In the genomic region with DNA sequence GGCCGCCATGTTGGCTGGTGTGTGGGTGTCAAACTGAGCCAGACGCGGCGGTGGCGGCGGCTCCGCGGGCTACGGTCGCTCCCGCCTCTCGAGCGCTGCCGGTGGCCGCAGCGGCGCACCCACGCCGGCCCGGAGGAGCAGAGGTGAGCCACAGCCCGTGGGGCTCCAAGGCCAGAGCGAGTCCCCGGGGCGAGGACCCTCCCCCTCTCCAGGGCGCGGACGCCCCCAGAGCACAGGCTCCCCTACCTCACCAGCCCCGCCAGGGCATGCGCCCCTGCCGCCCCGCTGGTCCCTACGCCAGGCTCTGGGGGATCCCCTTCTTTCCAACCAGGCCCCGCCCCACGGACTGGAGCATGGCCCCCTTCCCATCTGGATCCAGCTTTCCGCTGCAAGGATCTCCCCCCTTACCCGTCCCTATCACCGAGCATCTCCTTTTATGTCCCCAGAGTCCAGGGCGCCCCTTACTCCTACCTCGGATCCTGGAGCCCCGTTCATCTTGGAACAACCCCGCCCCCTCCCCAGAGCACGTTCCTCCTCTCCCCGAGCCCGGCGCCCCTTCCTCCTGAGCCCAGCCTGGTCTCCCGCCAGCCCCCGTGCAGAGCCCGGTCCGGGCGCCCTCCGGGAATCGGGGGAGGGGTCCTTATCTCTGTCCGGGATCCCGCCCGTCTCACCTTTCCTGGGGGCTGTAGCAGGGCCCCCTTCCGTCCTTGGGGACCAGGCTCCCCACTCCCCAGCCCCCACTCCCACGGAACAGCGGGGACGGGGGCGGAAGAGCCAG, we compare ENCODE assay signal across 8 cellular contexts. TPM values are rescaled to one million over a fixed set of nuclear protein-coding genes. Genes with fewer than 3 reads are reported as not detected.
DNase-seq lines count a peak whose midpoint lies in the region; ATAC-seq and TF ChIP-seq lines count a peak whose summit lies in the region.

No MANE protein-coding gene starts in this region.

- H3K4me1 ChIP-seq in HEK293 (ENCODE audit: control insufficient read depth, insufficient read depth, low read length) (no peaks in the 10 kb centered on the region; the same call in 1 of the 2 replicates), NT2/D1 (ENCODE audit: insufficient read depth, insufficient read length) (peaks cover 2% of the 10 kb centered on the region), ascending aorta (peaks cover 0 to 10% of the 10 kb centered on the region in 2 donors)

- CTCF ChIA-PET in HEK293 (lab: Yijun Ruan, JAX) = interaction anchor here (0.5 to 1.5 kb wide), 3 partner anchors 17 to 56 kb away, joined by 3 to 5 read pairs (median 5); no protein-coding TSS in a partner anchor

- TF ChIP-seq CTCF in GM12875 (IDR thresholded peaks at IDR 0.05; ENCODE audit: borderline replicate concordance, insufficient read depth, low read depth, low read length) = no peak
- TF ChIP-seq CTCF in HEK293 (tag by site-specific recombination; IDR thresholded peaks at IDR 0.05) = peak; percentile 76
- peak in 2 of 3 experiments; percentile 21 to 23 for TF ChIP-seq CTCF in ascending aorta (IDR thresholded peaks at IDR 0.05)

- H3K27me3 ChIP-seq in NT2/D1 (ENCODE audit: insufficient read depth, insufficient read length) (no peaks in the 10 kb centered on the region), ascending aorta (no peaks in the 10 kb centered on the region)

- H3K36me3 ChIP-seq in HEK293 (ENCODE audit: control insufficient read depth in 2 of 2, insufficient read depth in 1 of 2, low read length in 2 of 2) (peaks cover 0 to 7% of the 10 kb centered on the region in 2 experiments; a peak in 2 of 3 replicates), NT2/D1 (ENCODE audit: insufficient read depth, insufficient read length, low read length) (peaks cover 8% of the 10 kb centered on the region), ascending aorta (no peaks in the 10 kb centered on the region)

- no peak for ATAC-seq in HG03378 (IDR thresholded peaks at IDR 0.05; ENCODE audit: unreplicated experiment)
- ATAC-seq in GM18873 (IDR thresholded peaks at IDR 0.05; ENCODE audit: low FRiP score, unreplicated experiment) = no peak

- DNase-seq in NT2/D1 (ENCODE audit: low read depth, low spot score) = no peak
- no peak for DNase-seq in ascending aorta (ENCODE audit: low spot score in 2 of 2)
- peak; percentile 27 for DNase-seq in stimulated activated CD4-positive, alpha-beta T cell treated with anti-CD3 and anti-CD28 coated beads, Interleukin-12 subunit alpha, Interleukin-12 subunit beta, amount 100 ng/mL, for 4 hours

- H3K4me3 ChIP-seq in GM12875 (ENCODE audit: low read depth, low read length) (peak overlapping the region; percentile 97), HEK293 (ENCODE audit: low read depth, low read length) (peak overlapping the region; percentile 99), NT2/D1 (ENCODE audit: insufficient read length, low read depth) (peak overlapping the region; percentile 84), ascending aorta (peak overlapping the region; percentile 81 to 87), iPS-18c (ENCODE audit: insufficient read depth, low read depth, low read length) (peak overlapping the region; percentile 94)

- peak overlapping the region; percentile 89 for H3K9ac ChIP-seq in NT2/D1 (ENCODE audit: insufficient read length, low read depth)

- H3K27ac ChIP-seq in HEK293 (ENCODE audit: extremely low read depth, low read depth, low read length) (peak overlapping the region; percentile 82), ascending aorta (peak overlapping the region; percentile 75 to 85)

- POLR2A ChIA-PET in HEK293 (lab: Yijun Ruan, JAX) = interaction anchor here (1.7 kb wide), 1 partner anchor 141 kb away, joined by 4 read pairs; the partner anchor contains the start of gene MAPK7

- intact Hi-C loops in ascending aorta (cut with DNase I) = no loop called here

- H3K9me3 ChIP-seq in HEK293 (ENCODE audit: control insufficient read depth, insufficient read depth, low read depth, low read length) = no peaks in the 10 kb centered on the region
- no peaks in the 10 kb centered on the region for H3K9me3 ChIP-seq in NT2/D1 (ENCODE audit: insufficient read depth, low read length)
- H3K9me3 ChIP-seq in ascending aorta = no peaks in the 10 kb centered on the region
- H3K9me3 ChIP-seq in iPS-18c (ENCODE audit: control insufficient read depth, insufficient read depth, low read length) = no peaks in the 10 kb centered on the region

TF ChIP-seq in HEK293, 187 proteins besides CTCF, POLR2A, EP300 and RAD21 (continues in another document):
- no peak for TF ChIP-seq ZNF211 (tag by site-specific recombination; IDR thresholded peaks at IDR 0.05; ENCODE audit: low read depth)
- TF ChIP-seq ZNF366 (tag by site-specific recombination; conservative IDR thresholded peaks at IDR 0.05) = no peak
- no peak for TF ChIP-seq ZNF404 (tag by site-specific recombination; IDR thresholded peaks at IDR 0.05)
- no peak for TF ChIP-seq ZNF791 (tag by site-specific recombination; IDR thresholded peaks at IDR 0.05)
- no peak; the same call in 1 of the 2 replicates for TF ChIP-seq ZNF76 (tag by site-specific recombination; IDR thresholded peaks at IDR 0.05; ENCODE audit: borderline replicate concordance, low read depth)
- TF ChIP-seq ZFHX2 (tag by site-specific recombination; conservative IDR thresholded peaks at IDR 0.05) = peak; percentile 84
- peak; percentile 40; the same call in 1 of the 2 replicates for TF ChIP-seq KLF10 (tag by site-specific recombination; IDR thresholded peaks at IDR 0.05)
- TF ChIP-seq, protein P1, sequence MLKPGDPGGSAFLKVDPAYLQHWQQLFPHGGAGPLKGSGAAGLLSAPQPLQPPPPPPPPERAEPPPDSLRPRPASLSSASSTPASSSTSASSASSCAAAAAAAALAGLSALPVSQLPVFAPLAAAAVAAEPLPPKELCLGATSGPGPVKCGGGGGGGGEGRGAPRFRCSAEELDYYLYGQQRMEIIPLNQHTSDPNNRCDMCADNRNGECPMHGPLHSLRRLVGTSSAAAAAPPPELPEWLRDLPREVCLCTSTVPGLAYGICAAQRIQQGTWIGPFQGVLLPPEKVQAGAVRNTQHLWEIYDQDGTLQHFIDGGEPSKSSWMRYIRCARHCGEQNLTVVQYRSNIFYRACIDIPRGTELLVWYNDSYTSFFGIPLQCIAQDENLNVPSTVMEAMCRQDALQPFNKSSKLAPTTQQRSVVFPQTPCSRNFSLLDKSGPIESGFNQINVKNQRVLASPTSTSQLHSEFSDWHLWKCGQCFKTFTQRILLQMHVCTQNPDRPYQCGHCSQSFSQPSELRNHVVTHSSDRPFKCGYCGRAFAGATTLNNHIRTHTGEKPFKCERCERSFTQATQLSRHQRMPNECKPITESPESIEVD (tag by site-specific recombination; IDR thresholded peaks at IDR 0.05) = no peak
- TF ChIP-seq, protein P2, sequence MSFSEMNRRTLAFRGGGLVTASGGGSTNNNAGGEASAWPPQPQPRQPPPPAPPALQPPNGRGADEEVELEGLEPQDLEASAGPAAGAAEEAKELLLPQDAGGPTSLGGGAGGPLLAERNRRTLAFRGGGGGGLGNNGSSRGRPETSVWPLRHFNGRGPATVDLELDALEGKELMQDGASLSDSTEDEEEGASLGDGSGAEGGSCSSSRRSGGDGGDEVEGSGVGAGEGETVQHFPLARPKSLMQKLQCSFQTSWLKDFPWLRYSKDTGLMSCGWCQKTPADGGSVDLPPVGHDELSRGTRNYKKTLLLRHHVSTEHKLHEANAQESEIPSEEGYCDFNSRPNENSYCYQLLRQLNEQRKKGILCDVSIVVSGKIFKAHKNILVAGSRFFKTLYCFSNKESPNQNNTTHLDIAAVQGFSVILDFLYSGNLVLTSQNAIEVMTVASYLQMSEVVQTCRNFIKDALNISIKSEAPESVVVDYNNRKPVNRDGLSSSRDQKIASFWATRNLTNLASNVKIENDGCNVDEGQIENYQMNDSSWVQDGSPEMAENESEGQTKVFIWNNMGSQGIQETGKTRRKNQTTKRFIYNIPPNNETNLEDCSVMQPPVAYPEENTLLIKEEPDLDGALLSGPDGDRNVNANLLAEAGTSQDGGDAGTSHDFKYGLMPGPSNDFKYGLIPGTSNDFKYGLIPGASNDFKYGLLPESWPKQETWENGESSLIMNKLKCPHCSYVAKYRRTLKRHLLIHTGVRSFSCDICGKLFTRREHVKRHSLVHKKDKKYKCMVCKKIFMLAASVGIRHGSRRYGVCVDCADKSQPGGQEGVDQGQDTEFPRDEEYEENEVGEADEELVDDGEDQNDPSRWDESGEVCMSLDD (tag by site-specific recombination; IDR thresholded peaks at IDR 0.05) = peak; percentile 94
- no peak for TF ChIP-seq ZNF239 (tag by site-specific recombination; IDR thresholded peaks at IDR 0.05)
- TF ChIP-seq ZNF391 (tag by site-specific recombination; IDR thresholded peaks at IDR 0.05; ENCODE audit: borderline replicate concordance, low read depth) = peak; percentile 32; the same call in 1 of the 2 replicates
- TF ChIP-seq YY1 (tag by site-specific recombination; IDR thresholded peaks at IDR 0.05) = peak; percentile 52; the same call in 1 of the 2 replicates
- TF ChIP-seq, protein P3, sequence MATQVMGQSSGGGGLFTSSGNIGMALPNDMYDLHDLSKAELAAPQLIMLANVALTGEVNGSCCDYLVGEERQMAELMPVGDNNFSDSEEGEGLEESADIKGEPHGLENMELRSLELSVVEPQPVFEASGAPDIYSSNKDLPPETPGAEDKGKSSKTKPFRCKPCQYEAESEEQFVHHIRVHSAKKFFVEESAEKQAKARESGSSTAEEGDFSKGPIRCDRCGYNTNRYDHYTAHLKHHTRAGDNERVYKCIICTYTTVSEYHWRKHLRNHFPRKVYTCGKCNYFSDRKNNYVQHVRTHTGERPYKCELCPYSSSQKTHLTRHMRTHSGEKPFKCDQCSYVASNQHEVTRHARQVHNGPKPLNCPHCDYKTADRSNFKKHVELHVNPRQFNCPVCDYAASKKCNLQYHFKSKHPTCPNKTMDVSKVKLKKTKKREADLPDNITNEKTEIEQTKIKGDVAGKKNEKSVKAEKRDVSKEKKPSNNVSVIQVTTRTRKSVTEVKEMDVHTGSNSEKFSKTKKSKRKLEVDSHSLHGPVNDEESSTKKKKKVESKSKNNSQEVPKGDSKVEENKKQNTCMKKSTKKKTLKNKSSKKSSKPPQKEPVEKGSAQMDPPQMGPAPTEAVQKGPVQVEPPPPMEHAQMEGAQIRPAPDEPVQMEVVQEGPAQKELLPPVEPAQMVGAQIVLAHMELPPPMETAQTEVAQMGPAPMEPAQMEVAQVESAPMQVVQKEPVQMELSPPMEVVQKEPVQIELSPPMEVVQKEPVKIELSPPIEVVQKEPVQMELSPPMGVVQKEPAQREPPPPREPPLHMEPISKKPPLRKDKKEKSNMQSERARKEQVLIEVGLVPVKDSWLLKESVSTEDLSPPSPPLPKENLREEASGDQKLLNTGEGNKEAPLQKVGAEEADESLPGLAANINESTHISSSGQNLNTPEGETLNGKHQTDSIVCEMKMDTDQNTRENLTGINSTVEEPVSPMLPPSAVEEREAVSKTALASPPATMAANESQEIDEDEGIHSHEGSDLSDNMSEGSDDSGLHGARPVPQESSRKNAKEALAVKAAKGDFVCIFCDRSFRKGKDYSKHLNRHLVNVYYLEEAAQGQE (tag by site-specific recombination; IDR thresholded peaks at IDR 0.05) = 0 out of 2 replicates have a peak, but pooled peaks have one; percentile 8
- TF ChIP-seq GLIS2 (tag by site-specific recombination; IDR thresholded peaks at IDR 0.05) = peak; percentile 60
- TF ChIP-seq SP7 (tag by site-specific recombination; IDR thresholded peaks at IDR 0.05) = peak; percentile 34; the same call in 1 of the 2 replicates

RNA-seq across cellular contexts. Expression of gene EPN2, which starts 0.4 kb away (rescaled TPM):
- 51.0 TPM for total RNA-seq in ascending aorta
